8 cellular contexts compared by ENCODE assay signal in genomic region chr13:20566917-20567755, GRCh38. TPM values are rescaled to one million over a fixed set of nuclear protein-coding genes. Genes with fewer than 3 reads are reported as not detected.
DNase-seq lines count a peak whose midpoint lies in the region; ATAC-seq and TF ChIP-seq lines count a peak whose summit lies in the region.

TSS of gene IFT88 (plus strand) at chr13:20567157. CDS start at chr13:20574386, 7,229 bp downstream.

- DNase-seq in Caco-2 (peak; percentile 92 to 95), HT1080 (ENCODE audit: low read depth) (peak; percentile 85), NOMO-1 treated with DMSO at 0.1 percent for 48 hours (lab: John Stamatoyannopoulos, UW; ENCODE audit: unreplicated experiment) (peak; percentile 95), mesenteric fat pad (ENCODE audit: low spot score) (peak; percentile 96)
- DNase-seq in activated CD8-positive, alpha-beta memory T cell treated with anti-CD3 and anti-CD28 coated beads, Interleukin-2, amount 50 U/mL, for 1 hour (ENCODE audit: extremely low read depth) = peak; percentile 42
- peak; percentile 77 for DNase-seq in stimulated activated CD8-positive, alpha-beta memory T cell treated with anti-CD3 and anti-CD28 coated beads, Interleukin-12 subunit alpha, Interleukin-12 subunit beta, amount 100 ng/mL, for 4 hours (ENCODE audit: low read depth)

- peak within 1 kb of the TSS; percentile 99 for H3K9ac ChIP-seq in endocrine pancreas (ENCODE audit: control insufficient read depth, insufficient read depth, low read length)

- ATAC-seq in GM21367 (IDR thresholded peaks at IDR 0.05; ENCODE audit: unreplicated experiment) = peak; percentile 82

- intact Hi-C loops in Caco-2 (cut with micrococcal nuclease; ENCODE audit: unreplicated experiment) = loop anchor here (1.0 to 5.0 kb wide), 3 partner anchors 41 to 140 kb away; no protein-coding TSS in a partner anchor

- H3K27ac Mint-ChIP-seq in Caco-2 (ENCODE audit: unreplicated experiment) = peak within 1 kb of the TSS; percentile 91

- CTCF ChIA-PET in Caco-2 (lab: Charles Lee) = interaction anchor here (0.5 to 0.6 kb wide), 3 partner anchors 119 to 448 kb away, joined by 3 to 9 read pairs (median 3); no protein-coding TSS in a partner anchor

- no peaks in the 10 kb centered on the region for H3K36me3 Mint-ChIP-seq in Caco-2 (ENCODE audit: insufficient read depth, unreplicated experiment)

- peak within 1 kb of the TSS; percentile 79 for H3K4me3 ChIP-seq in Caco-2 (ENCODE audit: low read depth, low read length)
- H3K4me3 ChIP-seq in endocrine pancreas (ENCODE audit: control insufficient read depth, insufficient read depth, low read length) = peak within 1 kb of the TSS; percentile 97

- H3K36me3 ChIP-seq in Caco-2 (ENCODE audit: control insufficient read depth, insufficient read depth, low read length) (no peaks in the 10 kb centered on the region; the same call in 1 of the 2 replicates), endocrine pancreas (ENCODE audit: control insufficient read depth, insufficient read depth, low read length) (no peaks in the 10 kb centered on the region)

- no TSS peak for BruUV-seq in Caco-2 (replicated peaks; lab: Mats Ljungman, UMichigan)

- H3K27me3 Mint-ChIP-seq in Caco-2 (ENCODE audit: insufficient read depth, unreplicated experiment) = no peaks in the 10 kb centered on the region

- peaks cover 17% of the 10 kb centered on the region for H3K9me3 Mint-ChIP-seq in Caco-2 (ENCODE audit: unreplicated experiment)

- H3K27me3 ChIP-seq in Caco-2 (replicated peaks; ENCODE audit: control insufficient read depth, insufficient read depth, low read length) = no peaks in the 10 kb centered on the region
- no peaks in the 10 kb centered on the region for H3K27me3 ChIP-seq in endocrine pancreas (ENCODE audit: control insufficient read depth, insufficient read depth, low read length)

- H3K4me3 Mint-ChIP-seq in Caco-2 (ENCODE audit: unreplicated experiment) = peak within 1 kb of the TSS; percentile 98

- no peak for TF ChIP-seq CTCF in Caco-2 (IDR thresholded peaks at IDR 0.05; ENCODE audit: insufficient read depth in 1 of 2, low read depth in 1 of 2, low read length in 1 of 2, severe bottlenecking in 1 of 2, unreplicated experiment in 1 of 2)

- H3K9me3 ChIP-seq in Caco-2 (peaks cover 14% of the 10 kb centered on the region; the same call in 1 of the 2 replicates), endocrine pancreas (ENCODE audit: control insufficient read depth, low read length) (no peaks in the 10 kb centered on the region)

- no peaks in the 10 kb centered on the region for H3K4me1 Mint-ChIP-seq in Caco-2 (ENCODE audit: low read depth, unreplicated experiment)

- H3K4me1 ChIP-seq in Caco-2 = no peaks in the 10 kb centered on the region
- peaks cover 8% of the 10 kb centered on the region for H3K4me1 ChIP-seq in endocrine pancreas (ENCODE audit: control insufficient read depth, insufficient read depth, low read length)

- POLR2A ChIA-PET in Caco-2 (lab: Charles Lee) = interaction anchor here (0.6 kb wide), 1 partner anchor 361 kb away, joined by 3 read pairs; no protein-coding TSS in a partner anchor

RNA-seq across cellular contexts. Expression of gene IFT88, which starts in this region (rescaled TPM):
- 12.1 and 12.4 TPM in 2 replicates for total RNA-seq in Caco-2 (2022)
- 7.9 and 8.0 TPM in 2 replicates for total RNA-seq in HT1080 (2014; rRNA removed; shearing (Covaris generic))
- polyA plus RNA-seq in HT1080 (2015; cell fraction: cytosol; rRNA removed) = 10.2 and 10.4 TPM in 2 replicates
- polyA plus RNA-seq in HT1080 (2015; cell fraction: nucleus; rRNA removed) = 15.5 and 23.2 TPM in 2 replicates
- 13.4 TPM for total RNA-seq in mesenteric fat pad

Comparison
In these comparisons a context has a peak if more than half of its experiments do, and no peak if none do; other contexts are left out.
1. Peak in every context shown above with its lines: DNase-seq, ATAC-seq and H3K4me3 ChIP-seq.
2. DNase-seq: peak in every context shown above with its lines; median percentile 96 in mesenteric fat pad; 95 in NOMO-1 treated with DMSO at 0.1 percent for 48 hours; 94 in Caco-2; 85 in HT1080; 77 in stimulated activated CD8-positive, alpha-beta memory T cell treated with anti-CD3 and anti-CD28 coated beads, Interleukin-12 subunit alpha, Interleukin-12 subunit beta, amount 100 ng/mL, for 4 hours; 42 in activated CD8-positive, alpha-beta memory T cell treated with anti-CD3 and anti-CD28 coated beads, Interleukin-2, amount 50 U/mL, for 1 hour.